In genomic region chr4:3303840-3304715, GRCh38 we compare ENCODE assay signal across 13 cellular contexts. TPM values are rescaled to one million over a fixed set of nuclear protein-coding genes. Genes with fewer than 3 reads are reported as not detected.
DNase-seq lines count a peak whose midpoint lies in the region; ATAC-seq, FAIRE-seq and TF ChIP-seq lines count a peak whose summit lies in the region.
"Had no signal": no experiment of that assay in that cellular context is flagged by ENCODE, and none has a peak within 500 bp of the region (broad histone marks: within the 10 kb centered on the region; RNA-seq: fewer than 3 reads in every experiment).

No MANE protein-coding gene starts in this region.

- no peaks in the 10 kb centered on the region for H4K20me1 ChIP-seq in endothelial cell of umbilical vein (replicated peaks; ENCODE audit: control insufficient read depth, extremely low read depth, insufficient read depth, low read length)

- no peaks in the 10 kb centered on the region for H3K9me3 Mint-ChIP-seq in CD8-positive, alpha-beta memory T cell
- no peaks in the 10 kb centered on the region for H3K9me3 Mint-ChIP-seq in natural killer cell treated with Interleukin-12 subunit alpha and Interleukin-12 subunit beta and Interleukin-15 and Interleukin-18, amount 100 ng/mL, for 72 hours

- H3K4me1 Mint-ChIP-seq in CD8-positive, alpha-beta memory T cell = peaks cover 44 to 54% (median 44%) of the 10 kb centered on the region in 3 donors
- H3K4me1 Mint-ChIP-seq in natural killer cell treated with Interleukin-12 subunit alpha and Interleukin-12 subunit beta and Interleukin-15 and Interleukin-18, amount 100 ng/mL, for 72 hours (ENCODE audit: low read depth in 2 of 2) = peaks cover 25 to 30% of the 10 kb centered on the region in 2 donors

- H3K27me3 Mint-ChIP-seq in CD8-positive, alpha-beta memory T cell = peaks cover 11 to 12% of the 10 kb centered on the region in 2 donors
- peaks cover 5 to 7% of the 10 kb centered on the region in 2 donors for H3K27me3 Mint-ChIP-seq in natural killer cell treated with Interleukin-12 subunit alpha and Interleukin-12 subunit beta and Interleukin-15 and Interleukin-18, amount 100 ng/mL, for 72 hours

- H3K4me2 ChIP-seq in endothelial cell of umbilical vein (ENCODE audit: insufficient read depth, low read length) = peak overlapping the region; percentile 32

- FAIRE-seq in endothelial cell of umbilical vein (lab: Jason Lieb, UNC) = peak; percentile 76

- H3K4me3 ChIP-seq in CD8-positive, alpha-beta memory T cell (ENCODE audit: low read length) = no peak overlapping the region
- no peak overlapping the region for H3K4me3 ChIP-seq in endothelial cell of umbilical vein (replicated peaks in 1 of 3; ENCODE audit: insufficient read depth in 1 of 3, low read depth in 1 of 3, low read length in 3 of 3)
- H3K4me3 ChIP-seq: psoas muscle had no signal

- H3K9ac ChIP-seq in endothelial cell of umbilical vein (replicated peaks; ENCODE audit: extremely low read depth, insufficient read depth, low read length) = no peak overlapping the region

- CTCF ChIA-PET in CD8-positive, alpha-beta memory T cell (lab: Charles Lee) = interaction anchor here (1.2 kb wide), 1 partner anchor 42 kb away, joined by 3 read pairs; no protein-coding TSS in a partner anchor
- CTCF ChIA-PET in endothelial cell of umbilical vein (lab: Charles Lee) = interaction anchor here (0.8 to 1.7 kb wide), 4 partner anchors 12 to 86 kb away, joined by 3 read pairs; no protein-coding TSS in a partner anchor

- ATAC-seq in natural killer cell treated with Interleukin-12 subunit alpha and Interleukin-12 subunit beta and Interleukin-15 and Interleukin-18, amount 100 ng/mL, for 72 hours = no peak
- no peak for ATAC-seq in GM18517 (IDR thresholded peaks at IDR 0.05; ENCODE audit: unreplicated experiment)
- no peak for ATAC-seq in foreskin keratinocyte
- ATAC-seq: left colon had no signal

- peaks cover 83% of the 10 kb centered on the region for H3K79me2 ChIP-seq in endothelial cell of umbilical vein (ENCODE audit: control insufficient read depth, insufficient read depth, low read length)

- POLR2A ChIA-PET in CD8-positive, alpha-beta memory T cell (lab: Charles Lee) = no interaction called here
- POLR2A ChIA-PET in endothelial cell of umbilical vein (lab: Charles Lee) = interaction anchor here (1.3 kb wide), 1 partner anchor 12 kb away, joined by 4 read pairs; no protein-coding TSS in a partner anchor

- no peak overlapping the region for H3K27ac ChIP-seq in CD8-positive, alpha-beta memory T cell (ENCODE audit: low read depth, low read length)
- H3K27ac ChIP-seq in endothelial cell of umbilical vein (ENCODE audit: insufficient read depth, low read depth, low read length) (peak overlapping the region; percentile 83), foreskin keratinocyte (no peak overlapping the region)
- H3K27ac ChIP-seq: breast epithelium, psoas muscle had no signal

- H3K4me3 Mint-ChIP-seq in CD8-positive, alpha-beta memory T cell = peak overlapping the region in 5 of 7 donors; percentile 12 to 82 (median 32)
- peak overlapping the region; percentile 41 for H3K4me3 Mint-ChIP-seq in natural killer cell treated with Interleukin-12 subunit alpha and Interleukin-12 subunit beta and Interleukin-15 and Interleukin-18, amount 100 ng/mL, for 72 hours

- H3K4me1 ChIP-seq in CD8-positive, alpha-beta memory T cell (ENCODE audit: insufficient read depth, low read length) = peaks cover 53% of the 10 kb centered on the region
- peaks cover 68% of the 10 kb centered on the region for H3K4me1 ChIP-seq in endothelial cell of umbilical vein (ENCODE audit: control insufficient read depth, extremely low read depth, insufficient read depth, low read length)
- H3K4me1 ChIP-seq in foreskin keratinocyte = no peaks in the 10 kb centered on the region

- no peaks in the 10 kb centered on the region for H3K9me3 ChIP-seq in CD8-positive, alpha-beta memory T cell (ENCODE audit: low read length)
- no peaks in the 10 kb centered on the region for H3K9me3 ChIP-seq in endothelial cell of umbilical vein (replicated peaks; ENCODE audit: control insufficient read depth, insufficient read depth, low read length)
- H3K9me3 ChIP-seq: breast epithelium, psoas muscle had no signal

- H2AFZ ChIP-seq in endothelial cell of umbilical vein (ENCODE audit: low read depth, low read length) = no peak overlapping the region

- H3K9me1 ChIP-seq in endothelial cell of umbilical vein (replicated peaks; ENCODE audit: control insufficient read depth, extremely low read depth, insufficient read depth, low read length) = no peaks in the 10 kb centered on the region

- no peaks in the 10 kb centered on the region for H3K27me3 ChIP-seq in CD8-positive, alpha-beta memory T cell (ENCODE audit: insufficient read depth, low read length, poor library complexity, severe bottlenecking)
- H3K27me3 ChIP-seq in endothelial cell of umbilical vein (ENCODE audit: control insufficient read depth in 2 of 2, insufficient read depth in 2 of 2, low read length in 2 of 2) (no peaks in the 10 kb centered on the region), foreskin keratinocyte (peaks cover 33% of the 10 kb centered on the region)
- H3K27me3 ChIP-seq: breast epithelium had no signal

- BruUV-seq in endothelial cell of umbilical vein (replicated peaks; lab: Mats Ljungman, UMichigan) = no TSS peak

- no peak for TF ChIP-seq CTCF in endothelial cell of umbilical vein (IDR thresholded peaks at IDR 0.05; ENCODE audit: extremely low read depth in 1 of 2, insufficient read depth in 1 of 2, low read depth in 1 of 2, low read length in 2 of 2)
- no peak for TF ChIP-seq CTCF in foreskin keratinocyte (conservative IDR thresholded peaks at IDR 0.05)

- intact Hi-C loops in endothelial cell of umbilical vein (cut with micrococcal nuclease) = loop anchor here (2.0 kb wide), 1 partner anchor 197 kb away; no protein-coding TSS in a partner anchor

- no peaks in the 10 kb centered on the region for H3K36me3 Mint-ChIP-seq in CD8-positive, alpha-beta memory T cell
- H3K36me3 Mint-ChIP-seq in natural killer cell treated with Interleukin-12 subunit alpha and Interleukin-12 subunit beta and Interleukin-15 and Interleukin-18, amount 100 ng/mL, for 72 hours = no peaks in the 10 kb centered on the region

- no peak for DNase-seq in CD8-positive, alpha-beta memory T cell
- DNase-seq in NCI-H526 (lab: John Stamatoyannopoulos, UW) (peak; percentile 86 to 88), endothelial cell of umbilical vein (ENCODE audit: low read depth, low spot score) (no peak), NCI-H1105 treated with DMSO at 0.1 percent for 48 hours (lab: John Stamatoyannopoulos, UW) (no peak), NCI-H2171 treated with DMSO at 0.1 percent for 48 hours (lab: John Stamatoyannopoulos, UW) (no peak), foreskin keratinocyte (no peak)
- no peak for DNase-seq in natural killer cell treated with Interleukin-12 subunit alpha and Interleukin-12 subunit beta and Interleukin-15 and Interleukin-18, amount 100 ng/mL, for 72 hours (ENCODE audit: low spot score)
- DNase-seq: Calu3, left colon, NCI-H82 had no signal

- dilution Hi-C loops in endothelial cell of umbilical vein (cut with MboI; ENCODE audit: extremely low pct_ligation_motif_present, low sequenced_read_pairs) = no loop called here

- TF ChIP-seq POLR2A in endothelial cell of umbilical vein (IDR thresholded peaks at IDR 0.05; ENCODE audit: low read depth, low read length) = no peak

- peak overlapping the region in 1 of 8 donors; percentile 37 for H3K27ac Mint-ChIP-seq in CD8-positive, alpha-beta memory T cell
- H3K27ac Mint-ChIP-seq in natural killer cell treated with Interleukin-12 subunit alpha and Interleukin-12 subunit beta and Interleukin-15 and Interleukin-18, amount 100 ng/mL, for 72 hours = no peak overlapping the region

- no peaks in the 10 kb centered on the region for H3K36me3 ChIP-seq in CD8-positive, alpha-beta memory T cell (ENCODE audit: insufficient read depth, low read length)
- H3K36me3 ChIP-seq in endothelial cell of umbilical vein (ENCODE audit: control insufficient read depth in 2 of 2, extremely low read depth in 1 of 2, insufficient read depth in 2 of 2, low read length in 2 of 2) = no peaks in the 10 kb centered on the region
- H3K36me3 ChIP-seq: breast epithelium had no signal

TF ChIP-seq in endothelial cell of umbilical vein, 7 proteins besides CTCF, POLR2A, EP300 and RAD21 (continues in another document):
- no peak for TF ChIP-seq GATA2 (IDR thresholded peaks at IDR 0.05; ENCODE audit: insufficient read depth, insufficient read length, low read depth, low read length)
- no peak for TF ChIP-seq POLR2AphosphoS5 (IDR thresholded peaks at IDR 0.05; ENCODE audit: insufficient read depth, low read depth, low read length)
- TF ChIP-seq FOS (IDR thresholded peaks at IDR 0.05; ENCODE audit: borderline replicate concordance, insufficient read depth, low read length) = no peak

RNA-seq across cellular contexts. Expression of gene RGS12, which starts 11.3 kb away (rescaled TPM):
- total RNA-seq in CD8-positive, alpha-beta memory T cell = 1 to 10 TPM; 2.3 to 2.4 TPM
- 3.0 TPM for polyA plus RNA-seq in CD8-positive, alpha-beta memory T cell
- total RNA-seq in endothelial cell of umbilical vein = 75.4 and 78.0 TPM in 2 replicates
- polyA plus RNA-seq in endothelial cell of umbilical vein = 38.1 and 65.2 TPM in 2 replicates
- 25.3 and 31.2 TPM in 2 replicates for polyA plus RNA-seq in endothelial cell of umbilical vein (2011; cell fraction: cytosol; rRNA removed)
- 102 and 126 TPM in 2 replicates for polyA plus RNA-seq in endothelial cell of umbilical vein (2011; cell fraction: nucleus; rRNA removed)
- 38.5 and 42.4 TPM in 2 replicates for polyA plus RNA-seq in endothelial cell of umbilical vein (2012)
- 49.0 and 68.5 TPM in 2 replicates for polyA minus RNA-seq in endothelial cell of umbilical vein
- 2.3 TPM for polyA minus RNA-seq in endothelial cell of umbilical vein (2011; cell fraction: cytosol; rRNA and poly(A)+ RNA removed)
- polyA minus RNA-seq in endothelial cell of umbilical vein (2011; cell fraction: nucleus; rRNA and poly(A)+ RNA removed) = 62.7 and 105 TPM in 2 replicates
- total RNA-seq in natural killer cell treated with Interleukin-12 subunit alpha and Interleukin-12 subunit beta and Interleukin-15 and Interleukin-18, amount 100 ng/mL, for 72 hours = 1 to 10 TPM; 1.9 to 7.0 TPM
- total RNA-seq in foreskin keratinocyte = 26.7 and 39.4 TPM in 2 replicates
- 17.1 and 22.1 TPM in 2 replicates for polyA plus RNA-seq in foreskin keratinocyte

RNA-seq across cellular contexts. Expression of gene MSANTD1, which starts 55.1 kb away (rescaled TPM):
- under 1 TPM; 0.38 to 0.46 TPM for total RNA-seq in CD8-positive, alpha-beta memory T cell
- polyA plus RNA-seq in CD8-positive, alpha-beta memory T cell = not detected
- 0.88 and 1.2 TPM in 2 replicates for total RNA-seq in endothelial cell of umbilical vein
- polyA plus RNA-seq in endothelial cell of umbilical vein = 0.14 and 0.18 TPM in 2 replicates
- polyA plus RNA-seq in endothelial cell of umbilical vein (2011; cell fraction: cytosol; rRNA removed) = 0.05 and 0.06 TPM in 2 replicates
- polyA plus RNA-seq in endothelial cell of umbilical vein (2011; cell fraction: nucleus; rRNA removed) = 1.4 TPM in 2 replicates
- 0.15 and 0.18 TPM in 2 replicates for polyA plus RNA-seq in endothelial cell of umbilical vein (2012)
- 0.78 and 1.1 TPM in 2 replicates for polyA minus RNA-seq in endothelial cell of umbilical vein
- polyA minus RNA-seq in endothelial cell of umbilical vein (2011; cell fraction: cytosol; rRNA and poly(A)+ RNA removed) = not detected
- 1.9 and 3.9 TPM in 2 replicates for polyA minus RNA-seq in endothelial cell of umbilical vein (2011; cell fraction: nucleus; rRNA and poly(A)+ RNA removed)
- 1 to 10 TPM; 1.8 to 2.0 TPM for total RNA-seq in natural killer cell treated with Interleukin-12 subunit alpha and Interleukin-12 subunit beta and Interleukin-15 and Interleukin-18, amount 100 ng/mL, for 72 hours
- 0.07 TPM in 2 replicates for total RNA-seq in foreskin keratinocyte
- polyA plus RNA-seq in foreskin keratinocyte = 0.02 and 0.04 TPM in 2 replicates

Comparison
In these comparisons a context has a peak if more than half of its experiments do, and no peak if none do; other contexts are left out.
1. DNase-seq: peak in NCI-H526 (2 of 2); none in CD8-positive, alpha-beta memory T cell (0 of 5), endothelial cell of umbilical vein (single experiment), natural killer cell treated with Interleukin-12 subunit alpha and Interleukin-12 subunit beta and Interleukin-15 and Interleukin-18, amount 100 ng/mL, for 72 hours (single experiment), NCI-H1105 treated with DMSO at 0.1 percent for 48 hours (single experiment), NCI-H2171 treated with DMSO at 0.1 percent for 48 hours (single experiment) and foreskin keratinocyte (0 of 2).